In genomic region chr13:39536274-39536673, GRCh38 we compare ENCODE assay signal across 10 cellular contexts.
"Had no signal": no experiment of that assay in that cellular context is flagged by ENCODE, and none has a peak within 500 bp of the region (broad histone marks: within the 10 kb centered on the region; RNA-seq: fewer than 3 reads in every experiment).

No MANE protein-coding gene starts in this region.

- H3K9me3 ChIP-seq: ovary, tibial artery had no signal

- H3K27ac Mint-ChIP-seq: activated CD4-positive, alpha-beta memory T cell treated with anti-CD3 and anti-CD28 coated beads for 36 hours; activated naive CD4-positive, alpha-beta T cell treated with anti-CD3 and anti-CD28 coated beads, Interleukin-2, amount 50 U/mL, for 72 hours had no signal

- DNase-seq: activated CD4-positive, alpha-beta memory T cell treated with anti-CD3 and anti-CD28 coated beads for 36 hours; activated effector memory CD4-positive, alpha-beta T cell treated with anti-CD3 and anti-CD28 coated beads, Interleukin-2, amount 50 U/mL, for 16 hours; activated T-cell treated with anti-CD3 and anti-CD28 coated beads, Interleukin-2, amount 50 U/mL, for 4 hours; amniotic stem cell; kidney; ovary; T-helper 9 cell; tibial artery had no signal

- H3K4me3 ChIP-seq: ovary, tibial artery had no signal

- ATAC-seq: activated naive CD4-positive, alpha-beta T cell treated with anti-CD3 and anti-CD28 coated beads, Interleukin-2, amount 50 U/mL, for 72 hours; activated T-cell treated with anti-CD3 and anti-CD28 coated beads, Interleukin-2, amount 50 U/mL, for 4 hours had no signal

- H3K27ac ChIP-seq: ovary, tibial artery had no signal

- H3K36me3 Mint-ChIP-seq: activated CD4-positive, alpha-beta memory T cell treated with anti-CD3 and anti-CD28 coated beads for 36 hours; activated naive CD4-positive, alpha-beta T cell treated with anti-CD3 and anti-CD28 coated beads, Interleukin-2, amount 50 U/mL, for 72 hours had no signal

- H3K9me3 Mint-ChIP-seq: activated CD4-positive, alpha-beta memory T cell treated with anti-CD3 and anti-CD28 coated beads for 36 hours; activated naive CD4-positive, alpha-beta T cell treated with anti-CD3 and anti-CD28 coated beads, Interleukin-2, amount 50 U/mL, for 72 hours; activated T-cell treated with anti-CD3 and anti-CD28 coated beads, Interleukin-2, amount 50 U/mL, for 4 hours; neural crest cell had no signal

- H3K36me3 ChIP-seq: ovary, tibial artery had no signal

- H3K4me3 Mint-ChIP-seq: activated CD4-positive, alpha-beta memory T cell treated with anti-CD3 and anti-CD28 coated beads for 36 hours; activated T-cell treated with anti-CD3 and anti-CD28 coated beads, Interleukin-2, amount 50 U/mL, for 4 hours; neural crest cell had no signal

- H3K27me3 ChIP-seq: ovary, tibial artery had no signal
